1 cellular context compared by ENCODE assay signal in the genomic region with DNA sequence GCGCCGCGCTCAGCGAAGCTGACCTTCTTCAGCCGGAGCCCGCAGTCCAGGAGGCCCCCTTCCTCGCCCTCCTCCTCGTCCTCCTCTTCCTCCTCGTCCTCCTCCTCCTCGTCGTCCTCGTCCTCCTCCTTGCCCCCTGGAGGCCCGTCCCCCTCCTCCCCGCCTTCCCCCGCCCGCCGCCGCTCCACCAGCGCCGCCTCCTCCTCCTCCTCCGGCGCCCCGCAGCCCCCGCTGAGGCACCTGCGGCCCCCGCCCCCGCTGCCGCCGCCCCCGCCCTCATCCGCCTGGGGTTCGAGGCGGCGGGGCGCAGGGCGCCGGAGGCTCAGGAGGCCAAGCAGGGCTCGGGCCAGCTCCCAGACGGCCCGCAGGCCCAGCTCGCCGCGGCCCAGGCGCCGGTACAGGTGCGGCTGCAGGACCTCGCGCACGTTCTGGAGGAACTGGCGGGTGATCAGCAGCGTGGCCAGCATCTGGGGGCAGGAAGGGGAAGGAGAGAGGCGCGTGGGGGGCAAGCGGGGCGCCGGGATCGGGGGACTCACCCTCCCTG.
TF ChIP-seq lines count a peak whose summit lies in the region.

No MANE protein-coding gene starts in this region.

TF ChIP-seq in GM12878, 131 proteins besides CTCF, POLR2A, EP300 and RAD21:
- TF ChIP-seq, protein P1, sequence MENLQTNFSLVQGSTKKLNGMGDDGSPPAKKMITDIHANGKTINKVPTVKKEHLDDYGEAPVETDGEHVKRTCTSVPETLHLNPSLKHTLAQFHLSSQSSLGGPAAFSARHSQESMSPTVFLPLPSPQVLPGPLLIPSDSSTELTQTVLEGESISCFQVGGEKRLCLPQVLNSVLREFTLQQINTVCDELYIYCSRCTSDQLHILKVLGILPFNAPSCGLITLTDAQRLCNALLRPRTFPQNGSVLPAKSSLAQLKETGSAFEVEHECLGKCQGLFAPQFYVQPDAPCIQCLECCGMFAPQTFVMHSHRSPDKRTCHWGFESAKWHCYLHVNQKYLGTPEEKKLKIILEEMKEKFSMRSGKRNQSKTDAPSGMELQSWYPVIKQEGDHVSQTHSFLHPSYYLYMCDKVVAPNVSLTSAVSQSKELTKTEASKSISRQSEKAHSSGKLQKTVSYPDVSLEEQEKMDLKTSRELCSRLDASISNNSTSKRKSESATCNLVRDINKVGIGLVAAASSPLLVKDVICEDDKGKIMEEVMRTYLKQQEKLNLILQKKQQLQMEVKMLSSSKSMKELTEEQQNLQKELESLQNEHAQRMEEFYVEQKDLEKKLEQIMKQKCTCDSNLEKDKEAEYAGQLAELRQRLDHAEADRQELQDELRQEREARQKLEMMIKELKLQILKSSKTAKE (IDR thresholded peaks at IDR 0.05; ENCODE audit: low read depth, poor library complexity, severe bottlenecking) = no peak
- TF ChIP-seq, protein P2, sequence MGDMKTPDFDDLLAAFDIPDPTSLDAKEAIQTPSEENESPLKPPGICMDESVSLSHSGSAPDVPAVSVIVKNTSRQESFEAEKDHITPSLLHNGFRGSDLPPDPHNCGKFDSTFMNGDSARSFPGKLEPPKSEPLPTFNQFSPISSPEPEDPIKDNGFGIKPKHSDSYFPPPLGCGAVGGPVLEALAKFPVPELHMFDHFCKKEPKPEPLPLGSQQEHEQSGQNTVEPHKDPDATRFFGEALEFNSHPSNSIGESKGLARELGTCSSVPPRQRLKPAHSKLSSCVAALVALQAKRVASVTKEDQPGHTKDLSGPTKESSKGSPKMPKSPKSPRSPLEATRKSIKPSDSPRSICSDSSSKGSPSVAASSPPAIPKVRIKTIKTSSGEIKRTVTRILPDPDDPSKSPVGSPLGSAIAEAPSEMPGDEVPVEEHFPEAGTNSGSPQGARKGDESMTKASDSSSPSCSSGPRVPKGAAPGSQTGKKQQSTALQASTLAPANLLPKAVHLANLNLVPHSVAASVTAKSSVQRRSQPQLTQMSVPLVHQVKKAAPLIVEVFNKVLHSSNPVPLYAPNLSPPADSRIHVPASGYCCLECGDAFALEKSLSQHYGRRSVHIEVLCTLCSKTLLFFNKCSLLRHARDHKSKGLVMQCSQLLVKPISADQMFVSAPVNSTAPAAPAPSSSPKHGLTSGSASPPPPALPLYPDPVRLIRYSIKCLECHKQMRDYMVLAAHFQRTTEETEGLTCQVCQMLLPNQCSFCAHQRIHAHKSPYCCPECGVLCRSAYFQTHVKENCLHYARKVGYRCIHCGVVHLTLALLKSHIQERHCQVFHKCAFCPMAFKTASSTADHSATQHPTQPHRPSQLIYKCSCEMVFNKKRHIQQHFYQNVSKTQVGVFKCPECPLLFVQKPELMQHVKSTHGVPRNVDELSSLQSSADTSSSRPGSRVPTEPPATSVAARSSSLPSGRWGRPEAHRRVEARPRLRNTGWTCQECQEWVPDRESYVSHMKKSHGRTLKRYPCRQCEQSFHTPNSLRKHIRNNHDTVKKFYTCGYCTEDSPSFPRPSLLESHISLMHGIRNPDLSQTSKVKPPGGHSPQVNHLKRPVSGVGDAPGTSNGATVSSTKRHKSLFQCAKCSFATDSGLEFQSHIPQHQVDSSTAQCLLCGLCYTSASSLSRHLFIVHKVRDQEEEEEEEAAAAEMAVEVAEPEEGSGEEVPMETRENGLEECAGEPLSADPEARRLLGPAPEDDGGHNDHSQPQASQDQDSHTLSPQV (IDR thresholded peaks at IDR 0.05) = no peak
- TF ChIP-seq HDAC2 (IDR thresholded peaks at IDR 0.05) (no peak), EGR1 (IDR thresholded peaks at IDR 0.05; ENCODE audit: borderline replicate concordance in 1 of 2, low read depth in 2 of 2, low read length in 2 of 2) (peak in 1 of 2 experiments; percentile 73; a peak in 2 of 3 replicates), KLF5 (IDR thresholded peaks at IDR 0.05; ENCODE audit: partially characterized antibody) (no peak), BHLHE40 (IDR thresholded peaks at IDR 0.05; ENCODE audit: borderline replicate concordance in 1 of 2, low read depth in 2 of 2, low read length in 1 of 2) (peak in 1 of 2 experiments; percentile 23; a peak in 1 of 4 replicates), SMAD5 (IDR thresholded peaks at IDR 0.05; ENCODE audit: low read depth) (no peak), SUZ12 (IDR thresholded peaks at IDR 0.05; ENCODE audit: unreplicated experiment) (peak; percentile 32), NR2C2 (IDR thresholded peaks at IDR 0.05; ENCODE audit: borderline replicate concordance, control insufficient read depth, insufficient read length, low read depth) (no peak), KDM1A (IDR thresholded peaks at IDR 0.05; ENCODE audit: borderline replicate concordance) (no peak), SMC3 (IDR thresholded peaks at IDR 0.05; ENCODE audit: borderline replicate concordance, low read length) (no peak), SREBF2 (IDR thresholded peaks at IDR 0.05; ENCODE audit: low read length) (no peak)
